31 cellular contexts compared by ENCODE assay signal in genomic region chrX:14927391-14927790, GRCh38. TPM values are rescaled to one million over a fixed set of nuclear protein-coding genes. Genes with fewer than 3 reads are reported as not detected.
A peak's percentile ranks its signal among the peaks of the same experiment; 100 is the strongest.
DNase-seq lines count a peak whose midpoint lies in the region; TF ChIP-seq lines count a peak whose summit lies in the region.
"Had no signal": no experiment of that assay in that cellular context is flagged by ENCODE, and none has a peak within 500 bp of the region (broad histone marks: within the 10 kb centered on the region; RNA-seq: fewer than 3 reads in every experiment).

No MANE protein-coding gene starts in this region.

- H3K4ac ChIP-seq in mesenchymal stem cell (ENCODE audit: low read depth in 1 of 2, low read length in 2 of 2) = no peak overlapping the region

- no peaks in the 10 kb centered on the region for H3K79me1 ChIP-seq in mesenchymal stem cell (replicated peaks; ENCODE audit: low read length, poor library complexity, severe bottlenecking)

- no peak overlapping the region for H3K27ac ChIP-seq in mesenchymal stem cell (ENCODE audit: low read length, poor library complexity, severe bottlenecking)
- H3K27ac ChIP-seq: foreskin keratinocyte, left lung, SK-N-MC, skin epidermis, transverse colon, VCaP had no signal

- H3K4me3 ChIP-seq in astrocyte of the spinal cord (ENCODE audit: low read depth, low read length) (no peak overlapping the region), mesenchymal stem cell (ENCODE audit: insufficient read depth in 1 of 2, low read depth in 1 of 2, low read length in 2 of 2) (no peak overlapping the region)
- H3K4me3 ChIP-seq: left lung, SK-N-MC, skin epidermis, transverse colon had no signal

- no peak overlapping the region for H2AK5ac ChIP-seq in mesenchymal stem cell (ENCODE audit: low read length, severe bottlenecking)

- no peak overlapping the region for H4K8ac ChIP-seq in mesenchymal stem cell (ENCODE audit: low read length)

- H2BK12ac ChIP-seq in mesenchymal stem cell (ENCODE audit: low read length in 2 of 2) = no peak overlapping the region

- no peak overlapping the region for H3K18ac ChIP-seq in mesenchymal stem cell (ENCODE audit: low read depth in 1 of 2, low read length in 2 of 2)

- in situ Hi-C loops in astrocyte of the spinal cord (cut with HindIII; ENCODE audit: low sequenced_read_pairs) = no loop called here

- H3K9ac ChIP-seq in mesenchymal stem cell (ENCODE audit: low read length) = no peak overlapping the region

- H3K9me3 ChIP-seq in mesenchymal stem cell (ENCODE audit: control insufficient read depth, low read length) = no peaks in the 10 kb centered on the region
- H3K9me3 ChIP-seq: left lung, transverse colon had no signal

- no peaks in the 10 kb centered on the region for H3K36me3 ChIP-seq in mesenchymal stem cell (ENCODE audit: control insufficient read depth in 1 of 2, insufficient read depth in 2 of 2, low read depth in 1 of 2, low read length in 2 of 2)
- H3K36me3 ChIP-seq: left lung, transverse colon had no signal

- WGBS in mesenchymal stem cell = 71% methylated on average over 5 of the region's 5 CpGs

- H3K14ac ChIP-seq in mesenchymal stem cell (ENCODE audit: low read length in 2 of 2) = no peak overlapping the region

- no peak overlapping the region for H2AFZ ChIP-seq in mesenchymal stem cell (ENCODE audit: low read depth, low read length)

- peaks cover 0 to 3% of the 10 kb centered on the region in 2 experiments for H3K27me3 ChIP-seq in mesenchymal stem cell (ENCODE audit: control insufficient read depth in 1 of 2, insufficient read depth in 1 of 2, low read length in 2 of 2)
- H3K27me3 ChIP-seq: foreskin keratinocyte, transverse colon had no signal

- DNase-seq in EH (ENCODE audit: low read depth) (peak; percentile 78), M059J (ENCODE audit: low read depth) (peak; percentile 95), astrocyte of the spinal cord (ENCODE audit: low read depth, low spot score) (peak; percentile 41), mesenchymal stem cell (peak; percentile 66), GOT3 (lab: John Stamatoyannopoulos, UW) (no peak), CD1c-positive myeloid dendritic cell (ENCODE audit: extremely low spot score) (no peak)
- no peak for DNase-seq in activated CD4-positive, CD25-positive, alpha-beta regulatory T cell treated with anti-CD3 and anti-CD28 coated beads, Interleukin-2, amount 50 U/mL, for 72 hours
- DNase-seq: activated CD4-positive, alpha-beta T cell treated with anti-CD3 and anti-CD28 coated beads, Interleukin-2, amount 50 U/mL, for 1 hour; activated CD8-positive, alpha-beta memory T cell treated with anti-CD3 and anti-CD28 coated beads, Interleukin-2, amount 10 ng/mL, durations not matched to agents 7 days and 5 days; activated naive CD4-positive, alpha-beta T cell treated with anti-CD3 and anti-CD28 coated beads, Interleukin-2, amount 10 ng/mL, durations not matched to agents 7 days and 5 days; AML-193; amygdala; CD8-positive, alpha-beta memory T cell; central memory CD4-positive, alpha-beta T cell; DMS153; foreskin keratinocyte; HCEC 1CT; left lung; midbrain; MM.1S; naive thymus-derived CD8-positive, alpha-beta T cell; NCI-H1417; NCI-H2081 treated with DMSO at 0.1 percent for 48 hours; NCI-H524 treated with DMSO at 0.1 percent for 48 hours; occipital lobe; RPMI8226; T-helper 17 cell; transverse colon had no signal

- no peak overlapping the region for H4K91ac ChIP-seq in mesenchymal stem cell (ENCODE audit: low read length)

- TF ChIP-seq CTCF in astrocyte of the spinal cord (IDR thresholded peaks at IDR 0.05; ENCODE audit: low read depth, low read length) = no peak

- H2BK120ac ChIP-seq in mesenchymal stem cell (ENCODE audit: low read depth, low read length) = no peak overlapping the region

- no peak overlapping the region for H3K4me2 ChIP-seq in mesenchymal stem cell (ENCODE audit: low read length, poor library complexity, severe bottlenecking)

- H3K23ac ChIP-seq in mesenchymal stem cell (ENCODE audit: low read length in 2 of 2) = no peak overlapping the region

- peaks cover 2% of the 10 kb centered on the region for H3K4me1 ChIP-seq in mesenchymal stem cell (ENCODE audit: control insufficient read depth, insufficient read depth, low read depth, low read length)
- H3K4me1 ChIP-seq: left lung, transverse colon had no signal

- no peak overlapping the region for H2BK5ac ChIP-seq in mesenchymal stem cell (ENCODE audit: low read depth, low read length, poor library complexity, severe bottlenecking)

- H2BK15ac ChIP-seq in mesenchymal stem cell (ENCODE audit: low read depth, poor library complexity, severe bottlenecking) = no peak overlapping the region

RNA-seq across cellular contexts. Expression of gene MOSPD2, which starts 54.2 kb away (rescaled TPM):
- total RNA-seq in M059J (2014; rRNA removed; shearing (Covaris generic)) = 34.0 and 36.9 TPM in 2 replicates
- polyA plus RNA-seq in mesenchymal stem cell (2013, experiment 1 of 2) = 22.0 TPM
- 22.6 TPM for polyA plus RNA-seq in mesenchymal stem cell (2013, experiment 2 of 2)

RNA-seq across cellular contexts. Expression of gene FANCB, which starts 54.5 kb away (rescaled TPM):
- 10.4 and 12.5 TPM in 2 replicates for total RNA-seq in M059J (2014; rRNA removed; shearing (Covaris generic))
- 0.81 TPM for polyA plus RNA-seq in mesenchymal stem cell (2013, experiment 1 of 2)
- 0.68 TPM for polyA plus RNA-seq in mesenchymal stem cell (2013, experiment 2 of 2)

Comparison
In these comparisons a context has a peak if more than half of its experiments do, and no peak if none do; other contexts are left out.
1. DNase-seq: peak in EH (single experiment), M059J (single experiment), astrocyte of the spinal cord (single experiment) and mesenchymal stem cell (single experiment); none in GOT3 (single experiment), CD1c-positive myeloid dendritic cell (single experiment) and activated CD4-positive, CD25-positive, alpha-beta regulatory T cell treated with anti-CD3 and anti-CD28 coated beads, Interleukin-2, amount 50 U/mL, for 72 hours (single experiment).